9 cellular contexts compared by ENCODE assay signal in the genomic region with DNA sequence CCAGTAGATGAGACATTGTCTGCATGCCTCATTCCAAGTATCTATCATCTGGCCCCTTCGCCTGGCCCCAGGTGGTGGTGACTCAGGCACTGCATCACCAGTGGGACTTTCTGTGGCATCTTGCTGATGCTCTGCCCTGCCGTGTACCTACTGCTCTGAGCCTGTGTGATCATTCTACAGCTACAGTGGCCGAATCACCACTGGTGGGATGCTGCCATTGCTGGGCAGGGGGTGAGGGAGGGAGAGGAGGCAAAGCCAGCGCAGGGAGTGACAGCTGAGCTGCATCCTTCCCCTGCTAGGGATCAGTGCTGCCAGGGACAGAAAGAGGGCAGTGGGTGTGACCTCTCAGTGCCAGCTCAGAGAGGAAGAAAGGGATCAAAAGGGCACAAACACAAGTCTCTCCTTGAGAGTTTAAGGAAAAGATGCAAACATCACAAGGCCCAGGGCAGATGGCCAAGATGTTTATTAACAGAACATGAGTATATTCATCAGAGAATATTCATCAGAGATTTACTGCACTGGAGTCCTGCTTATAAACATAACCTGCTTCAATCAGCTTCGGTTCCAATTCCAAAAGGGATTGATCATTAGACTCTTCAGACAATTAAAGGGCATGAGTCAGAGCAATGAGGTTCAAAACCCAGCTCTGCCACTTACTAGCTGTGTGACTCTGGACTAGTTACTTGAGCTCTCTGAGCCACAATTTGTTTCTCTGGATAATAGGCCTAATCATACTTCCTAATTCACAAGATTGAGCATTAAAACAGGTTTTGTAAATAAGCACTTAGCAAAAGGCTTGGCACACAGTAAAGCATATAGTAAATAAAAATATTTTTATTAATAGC.
DNase-seq lines count a peak whose midpoint lies in the region; ATAC-seq and TF ChIP-seq lines count a peak whose summit lies in the region.
"Had no signal": no experiment of that assay in that cellular context is flagged by ENCODE, and none has a peak within 500 bp of the region (broad histone marks: within the 10 kb centered on the region; RNA-seq: fewer than 3 reads in every experiment).

No MANE protein-coding gene starts in this region.

- TF ChIP-seq CTCF in osteocyte (IDR thresholded peaks at IDR 0.05): no peak

- peaks cover 11% of the 10 kb centered on the region for H3K27me3 Mint-ChIP-seq in osteocyte (ENCODE audit: unreplicated experiment)

- no peaks in the 10 kb centered on the region for H3K9me3 Mint-ChIP-seq in osteocyte (ENCODE audit: unreplicated experiment)

- H3K36me3 Mint-ChIP-seq in osteocyte (ENCODE audit: unreplicated experiment): no peaks in the 10 kb centered on the region

- DNase-seq in COLO829 (ENCODE audit: low spot score) (peak; percentile 49), HT1080 (ENCODE audit: low read depth) (peak; percentile 92), renal cortical epithelial cell (ENCODE audit: low read depth) (peak; percentile 72), left lobe of liver (ENCODE audit: low spot score) (no peak), osteocyte (ENCODE audit: extremely low spot score, unreplicated experiment) (no peak), DMS79 treated with DMSO at 0.1 percent for 48 hours (lab: John Stamatoyannopoulos, UW) (no peak)
- DNase-seq in activated naive CD4-positive, alpha-beta T cell treated with Interleukin-2 at 50 U/mL for 16 hours: peak; percentile 78
- DNase-seq: lower lobe of right lung had no signal

- no peak overlapping the region for H3K27ac Mint-ChIP-seq in osteocyte (ENCODE audit: unreplicated experiment)

- ATAC-seq in HG02973 (IDR thresholded peaks at IDR 0.05; ENCODE audit: unreplicated experiment) (no peak), left lobe of liver (no peak)

- no peak overlapping the region for H3K4me3 Mint-ChIP-seq in osteocyte (ENCODE audit: unreplicated experiment)

- H3K4me1 Mint-ChIP-seq in osteocyte (ENCODE audit: unreplicated experiment): peaks cover 7% of the 10 kb centered on the region

Comparison
In these comparisons a context has a peak if more than half of its experiments do, and no peak if none do; other contexts are left out.
1. DNase-seq: peak in COLO829 (single experiment), HT1080 (single experiment), activated naive CD4-positive, alpha-beta T cell treated with Interleukin-2 at 50 U/mL for 16 hours (single experiment) and renal cortical epithelial cell (single experiment); none in left lobe of liver (single experiment), osteocyte (single experiment) and DMS79 treated with DMSO at 0.1 percent for 48 hours (single experiment).